Comparison of ENCODE assay signal across 1 cellular context in the genomic region with DNA sequence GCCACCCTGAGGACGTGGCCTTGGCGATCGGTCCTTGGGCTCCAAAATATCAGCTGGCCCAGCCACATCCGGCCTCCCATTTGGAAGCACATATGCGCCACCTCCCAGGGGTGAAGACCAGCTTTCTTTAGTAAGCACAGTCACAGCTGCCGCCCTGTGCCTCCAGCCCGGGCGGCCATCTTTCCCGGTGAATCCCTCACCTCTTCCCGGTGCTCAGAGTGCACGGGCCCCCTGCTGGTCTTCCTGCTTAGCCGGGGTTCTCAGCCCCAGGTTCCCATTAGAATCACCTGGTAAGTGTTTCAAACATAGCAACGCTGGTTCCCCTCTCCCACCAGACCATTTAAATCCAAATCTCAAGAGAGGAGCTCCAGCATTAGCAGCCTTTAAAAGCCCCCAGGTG.
A peak's percentile ranks its signal among the peaks of the same experiment; 100 is the strongest.
TF ChIP-seq lines count a peak whose summit lies in the region.

No MANE protein-coding gene starts in this region.

TF ChIP-seq in K562, 482 proteins besides CTCF, POLR2A, EP300 and RAD21 (continued from another document):
- TF ChIP-seq YY1 (IDR thresholded peaks at IDR 0.05; ENCODE audit: borderline replicate concordance in 1 of 3, control insufficient read depth in 1 of 3, extremely low read depth in 1 of 3, insufficient read depth in 3 of 3, insufficient read length in 1 of 3, insufficient replicate concordance in 2 of 3, low read depth in 1 of 3, low read length in 2 of 3) (peak in 2 of 3 experiments; percentile 60 to 80), CBX8 (IDR thresholded peaks at IDR 0.05; ENCODE audit: borderline replicate concordance, extremely low read depth, low read depth, low read length, poor library complexity, severe bottlenecking) (no peak), KHSRP (IDR thresholded peaks at IDR 0.05) (no peak), NFE2L1 (tag; IDR thresholded peaks at IDR 0.05; ENCODE audit: borderline replicate concordance, low read depth) (no peak), ARID2 (IDR thresholded peaks at IDR 0.05) (no peak), PYGO2 (tag; IDR thresholded peaks at IDR 0.05) (no peak), ZNF644 (tag; IDR thresholded peaks at IDR 0.05; ENCODE audit: low read depth) (no peak), BMI1 (IDR thresholded peaks at IDR 0.05; ENCODE audit: low read length) (no peak), FUS (optimal IDR thresholded peaks at IDR 0.05; ENCODE audit: low read depth, low read length) (no peak), NONO (IDR thresholded peaks at IDR 0.05; ENCODE audit: low read depth in 2 of 2, low read length in 1 of 2) (no peak), L3MBTL2 (IDR thresholded peaks at IDR 0.05) (no peak), POLR2B (IDR thresholded peaks at IDR 0.05; ENCODE audit: low read depth, partially characterized antibody) (no peak), CCNT2 (IDR thresholded peaks at IDR 0.05; ENCODE audit: borderline replicate concordance, extremely low read depth, insufficient read length, low read depth, low read length) (no peak), ZNF23 (CRISPR knock-in tag; IDR thresholded peaks at IDR 0.05) (no peak), ZBED1 (IDR thresholded peaks at IDR 0.05) (no peak), CSDE1 (IDR thresholded peaks at IDR 0.05) (no peak), ETS2 (tag; IDR thresholded peaks at IDR 0.05; ENCODE audit: borderline replicate concordance, poor library complexity, severe bottlenecking) (no peak), TSC22D4 (tag; IDR thresholded peaks at IDR 0.05) (no peak)
- TF ChIP-seq, protein P1, sequence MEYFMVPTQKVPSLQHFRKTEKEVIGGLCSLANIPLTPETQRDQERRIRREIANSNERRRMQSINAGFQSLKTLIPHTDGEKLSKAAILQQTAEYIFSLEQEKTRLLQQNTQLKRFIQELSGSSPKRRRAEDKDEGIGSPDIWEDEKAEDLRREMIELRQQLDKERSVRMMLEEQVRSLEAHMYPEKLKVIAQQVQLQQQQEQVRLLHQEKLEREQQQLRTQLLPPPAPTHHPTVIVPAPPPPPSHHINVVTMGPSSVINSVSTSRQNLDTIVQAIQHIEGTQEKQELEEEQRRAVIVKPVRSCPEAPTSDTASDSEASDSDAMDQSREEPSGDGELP (CRISPR knock-in tag; IDR thresholded peaks at IDR 0.05; ENCODE audit: borderline replicate concordance): peak; percentile 22; the same call in 1 of the 2 replicates
- TF ChIP-seq, protein P2, sequence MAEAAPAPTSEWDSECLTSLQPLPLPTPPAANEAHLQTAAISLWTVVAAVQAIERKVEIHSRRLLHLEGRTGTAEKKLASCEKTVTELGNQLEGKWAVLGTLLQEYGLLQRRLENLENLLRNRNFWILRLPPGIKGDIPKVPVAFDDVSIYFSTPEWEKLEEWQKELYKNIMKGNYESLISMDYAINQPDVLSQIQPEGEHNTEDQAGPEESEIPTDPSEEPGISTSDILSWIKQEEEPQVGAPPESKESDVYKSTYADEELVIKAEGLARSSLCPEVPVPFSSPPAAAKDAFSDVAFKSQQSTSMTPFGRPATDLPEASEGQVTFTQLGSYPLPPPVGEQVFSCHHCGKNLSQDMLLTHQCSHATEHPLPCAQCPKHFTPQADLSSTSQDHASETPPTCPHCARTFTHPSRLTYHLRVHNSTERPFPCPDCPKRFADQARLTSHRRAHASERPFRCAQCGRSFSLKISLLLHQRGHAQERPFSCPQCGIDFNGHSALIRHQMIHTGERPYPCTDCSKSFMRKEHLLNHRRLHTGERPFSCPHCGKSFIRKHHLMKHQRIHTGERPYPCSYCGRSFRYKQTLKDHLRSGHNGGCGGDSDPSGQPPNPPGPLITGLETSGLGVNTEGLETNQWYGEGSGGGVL (CRISPR knock-in tag; IDR thresholded peaks at IDR 0.05): no peak
TF ChIP-seq in K562: peak in this region for 3.
